Comparison of ENCODE assay signal across 1 cellular context in genomic region chr2:69798909-69799526, GRCh38.
TF ChIP-seq lines count a peak whose summit lies in the region.

No MANE protein-coding gene starts in this region.

TF ChIP-seq in K562, 482 proteins besides CTCF, POLR2A, EP300 and RAD21 (continued from another document and continues in another):
- TF ChIP-seq ZNF740 (CRISPR knock-in tag; IDR thresholded peaks at IDR 0.05): no peak
- TF ChIP-seq ZNF740 (tag; IDR thresholded peaks at IDR 0.05): no peak
- no peak for TF ChIP-seq BRF2 (IDR thresholded peaks at IDR 0.05; ENCODE audit: borderline replicate concordance, insufficient read depth, insufficient read length)
- no peak for TF ChIP-seq ZNF830 (CRISPR knock-in tag; IDR thresholded peaks at IDR 0.05)
- TF ChIP-seq BCLAF1 (IDR thresholded peaks at IDR 0.05; ENCODE audit: borderline replicate concordance in 1 of 2, control insufficient read depth in 1 of 2, low read depth in 2 of 2, low read length in 1 of 2): 0 out of 4 replicates have a peak, but pooled peaks of 1 of the 2 experiments have one; percentile 33
- peak; percentile 93 for TF ChIP-seq ZEB2 (IDR thresholded peaks at IDR 0.05)
- peak; percentile 87 for TF ChIP-seq ZBTB17 (CRISPR knock-in tag; IDR thresholded peaks at IDR 0.05)
- TF ChIP-seq POLR3G (IDR thresholded peaks at IDR 0.05; ENCODE audit: extremely low read depth, insufficient read length, insufficient replicate concordance): no peak
- no peak for TF ChIP-seq TAF7 (tag; IDR thresholded peaks at IDR 0.05)
- TF ChIP-seq ZNF76 (CRISPR knock-in tag; IDR thresholded peaks at IDR 0.05; ENCODE audit: borderline replicate concordance): peak; percentile 77; the same call in 1 of the 2 replicates
- peak; percentile 99 for TF ChIP-seq NFIC (IDR thresholded peaks at IDR 0.05)
- no peak for TF ChIP-seq HDAC6 (IDR thresholded peaks at IDR 0.05; ENCODE audit: low read depth, low read length)
- no peak for TF ChIP-seq ETS2 (tag; IDR thresholded peaks at IDR 0.05; ENCODE audit: borderline replicate concordance, poor library complexity, severe bottlenecking)
- TF ChIP-seq DMBX1 (CRISPR knock-in tag; IDR thresholded peaks at IDR 0.05; ENCODE audit: borderline replicate concordance): peak; percentile 98
- TF ChIP-seq HINFP (tag; conservative IDR thresholded peaks at IDR 0.05; ENCODE audit: low read depth): no peak
- peak; percentile 98 for TF ChIP-seq NFE2 (IDR thresholded peaks at IDR 0.05; ENCODE audit: low read depth)
- TF ChIP-seq ZNF766 (CRISPR knock-in tag; conservative IDR thresholded peaks at IDR 0.05): peak; percentile 99
- TF ChIP-seq LEF1 (IDR thresholded peaks at IDR 0.05): peak; percentile 96
- TF ChIP-seq ZNF79 (CRISPR knock-in tag; IDR thresholded peaks at IDR 0.05; ENCODE audit: low read depth): peak; percentile 60; the same call in 1 of the 2 replicates
- TF ChIP-seq SUPT5H (IDR thresholded peaks at IDR 0.05): no peak
- no peak for TF ChIP-seq SMC3 (conservative IDR thresholded peaks at IDR 0.05; ENCODE audit: insufficient read depth, low read depth, low read length)
- TF ChIP-seq U2AF1 (optimal IDR thresholded peaks at IDR 0.05; ENCODE audit: low read depth, low read length): no peak
- TF ChIP-seq TOE1 (IDR thresholded peaks at IDR 0.05; ENCODE audit: borderline replicate concordance): peak; percentile 52; the same call in 1 of the 2 replicates
- TF ChIP-seq TOE1 (CRISPR knock-in tag; IDR thresholded peaks at IDR 0.05; ENCODE audit: borderline replicate concordance, low read depth): no peak
- TF ChIP-seq THRA (IDR thresholded peaks at IDR 0.05): no peak
- peak in 1 of 2 experiments; percentile 97; a peak in 2 of 4 replicates for TF ChIP-seq ZNF639 (CRISPR knock-in tag; conservative IDR thresholded peaks at IDR 0.05 in 1 of 2, IDR thresholded peaks at IDR 0.05 in 1 of 2)
- peak; percentile 41; the same call in 1 of the 2 replicates for TF ChIP-seq ZBTB7A (IDR thresholded peaks at IDR 0.05; ENCODE audit: borderline replicate concordance, control insufficient read depth, low read depth, low read length)
- peak; percentile 100 for TF ChIP-seq SOX6 (IDR thresholded peaks at IDR 0.05)
- no peak for TF ChIP-seq ELK1 (CRISPR knock-in tag; IDR thresholded peaks at IDR 0.05)
- TF ChIP-seq ZC3H8 (IDR thresholded peaks at IDR 0.05): peak; percentile 36; the same call in 1 of the 2 replicates
- peak; percentile 97 for TF ChIP-seq POLR2AphosphoS5 (IDR thresholded peaks at IDR 0.05; ENCODE audit: control insufficient read depth, insufficient read depth, low read depth, low read length)
- peak; percentile 99 for TF ChIP-seq ZNF395 (CRISPR knock-in tag; IDR thresholded peaks at IDR 0.05)
- TF ChIP-seq E2F5 (CRISPR knock-in tag; IDR thresholded peaks at IDR 0.05): no peak
- no peak for TF ChIP-seq CAMTA2 (CRISPR knock-in tag; conservative IDR thresholded peaks at IDR 0.05)
- peak; percentile 42 for TF ChIP-seq E2F8 (IDR thresholded peaks at IDR 0.05; ENCODE audit: low read depth, partially characterized antibody)
- TF ChIP-seq PREB (CRISPR knock-in tag; IDR thresholded peaks at IDR 0.05): no peak
- TF ChIP-seq IRF1 (CRISPR knock-in tag; IDR thresholded peaks at IDR 0.05; ENCODE audit: borderline replicate concordance): no peak
- peak; percentile 98 for TF ChIP-seq ZNF584 (CRISPR knock-in tag; IDR thresholded peaks at IDR 0.05; ENCODE audit: low read depth)
- peak; percentile 54 for TF ChIP-seq HMBOX1 (IDR thresholded peaks at IDR 0.05)
